In the genomic region with DNA sequence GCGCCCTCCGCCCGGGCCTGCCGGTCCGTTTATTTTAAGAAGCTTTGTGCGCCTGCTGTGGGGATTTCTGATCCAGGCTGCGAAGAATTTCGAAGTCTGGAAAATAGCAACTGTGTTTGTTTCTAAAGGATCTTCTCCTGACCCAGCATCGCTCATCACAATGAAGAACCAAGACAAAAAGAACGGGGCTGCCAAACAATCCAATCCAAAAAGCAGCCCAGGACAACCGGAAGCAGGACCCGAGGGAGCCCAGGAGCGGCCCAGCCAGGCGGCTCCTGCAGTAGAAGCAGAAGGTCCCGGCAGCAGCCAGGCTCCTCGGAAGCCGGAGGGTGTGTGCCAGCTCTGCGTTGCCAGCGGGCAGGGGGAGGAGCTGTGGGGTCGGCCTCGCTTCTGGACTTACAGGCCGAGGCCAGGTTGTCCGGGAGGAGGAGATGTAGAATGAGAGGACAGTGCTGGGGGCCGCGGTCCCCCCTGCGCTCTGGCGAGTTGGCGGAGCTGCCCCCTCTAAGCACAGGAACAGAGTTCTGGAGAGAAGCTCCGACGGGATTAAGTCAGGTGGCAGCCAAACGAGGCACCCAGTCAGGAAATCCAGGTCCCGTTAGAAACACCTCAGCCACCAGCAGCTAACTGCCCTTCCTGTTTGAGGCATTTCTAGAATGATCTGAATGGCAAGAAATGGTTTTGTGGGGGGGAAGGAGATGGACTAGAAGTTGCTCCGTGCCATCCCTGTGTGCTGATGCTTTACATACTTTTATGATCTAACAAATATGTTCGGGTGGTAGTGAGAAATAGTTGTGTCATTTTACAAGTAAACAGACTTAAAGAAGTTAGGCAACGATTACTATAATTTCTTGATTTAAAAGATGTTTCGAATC, we compare ENCODE assay signal across 1 cellular context.
A peak's percentile ranks its signal among the peaks of the same experiment; 100 is the strongest.
TF ChIP-seq lines count a peak whose summit lies in the region.

No MANE protein-coding gene starts in this region.

TF ChIP-seq in HEK293, 187 proteins besides CTCF, POLR2A, EP300 and RAD21 (continued from another document):
- TF ChIP-seq SP2 (tag by site-specific recombination; IDR thresholded peaks at IDR 0.05) (0 out of 2 replicates have a peak, but pooled peaks have one; percentile 52), ZNF274 (IDR thresholded peaks at IDR 0.05; ENCODE audit: low read length) (no peak), ZNF274 (tag by site-specific recombination; IDR thresholded peaks at IDR 0.05; ENCODE audit: borderline replicate concordance) (no peak), ZNF777 (tag by site-specific recombination; IDR thresholded peaks at IDR 0.05; ENCODE audit: borderline replicate concordance) (no peak), OSR2 (tag by site-specific recombination; IDR thresholded peaks at IDR 0.05) (peak; percentile 66), SCRT2 (tag by site-specific recombination; IDR thresholded peaks at IDR 0.05) (no peak), ZNF792 (tag by site-specific recombination; IDR thresholded peaks at IDR 0.05) (no peak), ZNF76 (tag by site-specific recombination; IDR thresholded peaks at IDR 0.05; ENCODE audit: borderline replicate concordance, low read depth) (no peak), ZNF157 (tag by site-specific recombination; IDR thresholded peaks at IDR 0.05) (no peak), ZNF239 (tag by site-specific recombination; IDR thresholded peaks at IDR 0.05) (no peak), KLF9 (tag by site-specific recombination; IDR thresholded peaks at IDR 0.05; ENCODE audit: low read depth) (no peak), ZNF341 (tag by site-specific recombination; IDR thresholded peaks at IDR 0.05; ENCODE audit: low read depth) (peak; percentile 30; the same call in 1 of the 2 replicates), ZBTB17 (tag by site-specific recombination; IDR thresholded peaks at IDR 0.05) (no peak), ZNF335 (tag by site-specific recombination; conservative IDR thresholded peaks at IDR 0.05) (peak; percentile 43; the same call in 1 of the 2 replicates)
- TF ChIP-seq, protein P1, sequence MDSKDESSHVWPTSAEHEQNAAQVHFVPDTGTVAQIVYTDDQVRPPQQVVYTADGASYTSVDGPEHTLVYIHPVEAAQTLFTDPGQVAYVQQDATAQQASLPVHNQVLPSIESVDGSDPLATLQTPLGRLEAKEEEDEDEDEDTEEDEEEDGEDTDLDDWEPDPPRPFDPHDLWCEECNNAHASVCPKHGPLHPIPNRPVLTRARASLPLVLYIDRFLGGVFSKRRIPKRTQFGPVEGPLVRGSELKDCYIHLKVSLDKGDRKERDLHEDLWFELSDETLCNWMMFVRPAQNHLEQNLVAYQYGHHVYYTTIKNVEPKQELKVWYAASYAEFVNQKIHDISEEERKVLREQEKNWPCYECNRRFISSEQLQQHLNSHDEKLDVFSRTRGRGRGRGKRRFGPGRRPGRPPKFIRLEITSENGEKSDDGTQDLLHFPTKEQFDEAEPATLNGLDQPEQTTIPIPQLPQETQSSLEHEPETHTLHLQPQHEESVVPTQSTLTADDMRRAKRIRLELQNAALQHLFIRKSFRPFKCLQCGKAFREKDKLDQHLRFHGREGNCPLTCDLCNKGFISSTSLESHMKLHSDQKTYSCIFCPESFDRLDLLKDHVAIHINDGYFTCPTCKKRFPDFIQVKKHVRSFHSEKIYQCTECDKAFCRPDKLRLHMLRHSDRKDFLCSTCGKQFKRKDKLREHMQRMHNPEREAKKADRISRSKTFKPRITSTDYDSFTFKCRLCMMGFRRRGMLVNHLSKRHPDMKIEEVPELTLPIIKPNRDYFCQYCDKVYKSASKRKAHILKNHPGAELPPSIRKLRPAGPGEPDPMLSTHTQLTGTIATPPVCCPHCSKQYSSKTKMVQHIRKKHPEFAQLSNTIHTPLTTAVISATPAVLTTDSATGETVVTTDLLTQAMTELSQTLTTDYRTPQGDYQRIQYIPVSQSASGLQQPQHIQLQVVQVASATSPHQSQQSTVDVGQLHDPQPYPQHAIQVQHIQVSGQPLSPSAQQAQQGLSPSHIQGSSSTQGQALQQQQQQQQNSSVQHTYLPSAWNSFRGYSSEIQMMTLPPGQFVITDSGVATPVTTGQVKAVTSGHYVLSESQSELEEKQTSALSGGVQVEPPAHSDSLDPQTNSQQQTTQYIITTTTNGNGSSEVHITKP (tag by site-specific recombination; IDR thresholded peaks at IDR 0.05): no peak
